In the genomic region with DNA sequence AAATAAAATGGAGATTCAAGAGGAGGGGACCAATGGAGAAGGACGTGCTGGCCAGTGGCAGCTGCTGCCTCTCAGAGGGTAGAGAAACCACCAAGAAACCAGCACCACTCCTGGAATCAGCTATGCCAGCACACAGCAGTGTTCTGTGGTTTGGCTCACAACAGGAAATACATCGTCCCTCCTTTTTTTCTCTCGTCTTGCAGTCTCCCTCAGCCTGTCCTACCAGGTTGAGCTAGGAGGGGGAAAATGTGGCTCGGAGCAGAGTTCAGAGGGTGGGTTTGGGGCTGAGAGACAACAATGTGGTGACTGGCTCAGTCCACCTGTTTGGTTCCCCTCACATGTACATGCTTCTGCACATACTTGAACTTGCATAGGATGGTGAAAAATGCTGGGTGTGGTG, we compare ENCODE assay signal across 13 cellular contexts.
A peak's percentile ranks its signal among the peaks of the same experiment; 100 is the strongest.
DNase-seq lines count a peak whose midpoint lies in the region; ATAC-seq and TF ChIP-seq lines count a peak whose summit lies in the region.
"Had no signal": no experiment of that assay in that cellular context is flagged by ENCODE, and none has a peak within 500 bp of the region (broad histone marks: within the 10 kb centered on the region; RNA-seq: fewer than 3 reads in every experiment).

No MANE protein-coding gene starts in this region.

- TF ChIP-seq CTCF in NB4 (IDR thresholded peaks at IDR 0.05; ENCODE audit: low read depth, low read length), result no peak

- peak; percentile 49 for ATAC-seq in stimulated activated naive CD8-positive, alpha-beta T cell treated with anti-CD3 and anti-CD28 coated beads, Interleukin-15, Interleukin-2, amounts not matched to agents 100 U/mL and 50 U/mL, for 24 hours
- ATAC-seq in GM19467 (IDR thresholded peaks at IDR 0.05; ENCODE audit: unreplicated experiment), result no peak
- ATAC-seq: K562 had no signal

- H3K9me3 Mint-ChIP-seq in activated naive CD8-positive, alpha-beta T cell (ENCODE audit: low read depth), result no peaks in the 10 kb centered on the region

- H3K27ac Mint-ChIP-seq in activated naive CD8-positive, alpha-beta T cell, result peak overlapping the region; percentile 43
- H3K27ac Mint-ChIP-seq: progenitor cell of endocrine pancreas had no signal

- H3K4me3 Mint-ChIP-seq in activated naive CD8-positive, alpha-beta T cell, result peak overlapping the region; percentile 70

- peaks cover 24% of the 10 kb centered on the region for H3K4me1 Mint-ChIP-seq in activated naive CD8-positive, alpha-beta T cell (ENCODE audit: low read depth)

- H3K4me3 ChIP-seq in NB4 (ENCODE audit: low read depth, low read length), result no peak overlapping the region
- H3K4me3 ChIP-seq: GM23248, K562, testis had no signal

- peaks cover 2% of the 10 kb centered on the region for H3K36me3 Mint-ChIP-seq in activated naive CD8-positive, alpha-beta T cell

- DNase-seq in activated effector memory CD4-positive, alpha-beta T cell treated with Interleukin-2 at 50 U/mL for 16 hours, result peak; percentile 25
- no peak for DNase-seq in activated effector memory CD4-positive, alpha-beta T cell treated with anti-CD3 and anti-CD28 coated beads, Interleukin-2, amount 50 U/mL, for 16 hours
- peak; percentile 72 for DNase-seq in NB4 (ENCODE audit: low read depth)
- no peak for DNase-seq in stimulated activated naive CD8-positive, alpha-beta T cell treated with anti-CD3 and anti-CD28 coated beads, Interleukin-15, Interleukin-2, amounts not matched to agents 100 U/mL and 50 U/mL, for 24 hours
- no peak for DNase-seq in GM19238 (ENCODE audit: insufficient read length, low spot score)
- DNase-seq in HCEC 1CT, result no peak
- DNase-seq: GM23248, NCI-H446 treated with DMSO at 0.1 percent for 48 hours, testis had no signal

- no peaks in the 10 kb centered on the region for H3K27me3 Mint-ChIP-seq in activated naive CD8-positive, alpha-beta T cell
- H3K27me3 Mint-ChIP-seq: progenitor cell of endocrine pancreas had no signal

- no peak for TF ChIP-seq POLR2A in NB4 (IDR thresholded peaks at IDR 0.05; ENCODE audit: extremely low read depth, insufficient read length)

Comparison
In these comparisons a context has a peak if more than half of its experiments do, and no peak if none do; other contexts are left out.
1. DNase-seq: peak in activated effector memory CD4-positive, alpha-beta T cell treated with Interleukin-2 at 50 U/mL for 16 hours (single experiment) and NB4 (single experiment); none in activated effector memory CD4-positive, alpha-beta T cell treated with anti-CD3 and anti-CD28 coated beads, Interleukin-2, amount 50 U/mL, for 16 hours (single experiment), stimulated activated naive CD8-positive, alpha-beta T cell treated with anti-CD3 and anti-CD28 coated beads, Interleukin-15, Interleukin-2, amounts not matched to agents 100 U/mL and 50 U/mL, for 24 hours (single experiment), GM19238 (single experiment) and HCEC 1CT (single experiment).